Comparison of ENCODE assay signal across 8 cellular contexts in the genomic region with DNA sequence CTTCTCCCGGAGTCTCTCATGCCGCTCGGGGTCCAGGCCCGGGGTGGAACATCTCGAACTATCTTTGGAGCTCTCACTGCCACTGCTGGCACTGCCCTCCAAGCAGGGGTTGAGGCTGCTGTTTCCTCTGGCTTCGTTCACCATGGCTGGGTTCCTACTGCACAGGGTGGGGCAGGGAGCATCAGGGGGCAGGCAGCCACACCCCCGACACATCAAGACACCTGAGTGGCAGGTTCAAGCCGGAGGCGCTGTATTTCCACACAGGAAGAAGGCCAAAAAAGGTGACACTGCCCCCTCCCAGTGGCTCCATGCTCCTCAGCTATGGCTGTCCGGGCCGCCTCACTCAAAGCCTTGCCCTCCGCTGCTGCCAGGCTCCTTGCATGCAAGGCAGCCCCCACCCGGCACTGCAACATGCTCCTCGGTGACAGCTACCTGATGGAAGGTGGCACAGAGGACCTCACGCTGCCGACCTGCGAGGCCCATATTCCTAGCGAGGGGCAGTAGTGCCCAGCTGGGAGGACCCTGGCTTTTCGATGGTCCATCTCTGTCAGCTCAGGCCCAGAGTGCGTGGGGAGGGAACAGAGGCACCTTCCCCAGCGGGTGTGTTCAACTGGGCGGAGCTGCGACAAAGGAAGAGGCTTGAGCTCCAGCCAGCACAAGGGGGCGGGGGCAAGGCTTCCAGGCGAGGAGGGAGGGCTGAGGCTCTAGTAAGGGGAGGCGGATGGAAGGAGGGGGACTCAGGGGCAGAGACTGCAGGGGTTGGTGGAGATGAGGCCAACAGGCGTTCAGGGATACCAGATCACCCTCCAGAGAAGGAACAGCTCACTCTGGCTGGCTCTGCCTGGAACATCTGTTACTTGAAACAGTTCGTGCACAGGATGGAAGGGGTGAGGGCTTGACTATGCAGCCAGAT. TPM values are rescaled to one million over a fixed set of nuclear protein-coding genes. Genes with fewer than 3 reads are reported as not detected.
DNase-seq lines count a peak whose midpoint lies in the region; ATAC-seq, FAIRE-seq and TF ChIP-seq lines count a peak whose summit lies in the region.

No MANE protein-coding gene starts in this region.

- DNase-seq in GM12891 (ENCODE audit: insufficient read length, low spot score) (peak; percentile 70), MV-4-11 (lab: John Stamatoyannopoulos, UW) (peak; percentile 67), UCSD-AML1 (lab: John Stamatoyannopoulos, UW; ENCODE audit: unreplicated experiment) (peak; percentile 86), brain microvascular endothelial cell (peak; percentile 92), gastrocnemius medialis (peak; percentile 84 to 91), NCI-H1048 (lab: John Stamatoyannopoulos, UW) (no peak)

- H3K27ac ChIP-seq in brain microvascular endothelial cell: peak overlapping the region; percentile 15
- H3K27ac ChIP-seq in gastrocnemius medialis: peak overlapping the region; percentile 92 to 99 (median 96)

- no peaks in the 10 kb centered on the region for H3K9me3 ChIP-seq in iPS-15b (ENCODE audit: control insufficient read depth, insufficient read depth, low read length)
- H3K9me3 ChIP-seq in gastrocnemius medialis: no peaks in the 10 kb centered on the region

- H3K4me3 ChIP-seq in brain microvascular endothelial cell (ENCODE audit: low read depth, low read length): peak overlapping the region; percentile 70
- H3K4me3 ChIP-seq in iPS-15b (ENCODE audit: low read depth, low read length): peak overlapping the region; percentile 90
- peak overlapping the region; percentile 67 to 95 (median 78) for H3K4me3 ChIP-seq in gastrocnemius medialis

- peaks cover 15% of the 10 kb centered on the region for H3K4me1 ChIP-seq in iPS-15b (ENCODE audit: control insufficient read depth, insufficient read depth, low read length)
- peaks cover 54 to 55% of the 10 kb centered on the region in 2 donors for H3K4me1 ChIP-seq in gastrocnemius medialis

- ATAC-seq in gastrocnemius medialis (peak; percentile 31 to 36), GM18870 (IDR thresholded peaks at IDR 0.05; ENCODE audit: unreplicated experiment) (no peak)

- no peak for TF ChIP-seq POLR2A in GM12891 (IDR thresholded peaks at IDR 0.05; ENCODE audit: low read depth, low read length)
- TF ChIP-seq POLR2A in gastrocnemius medialis (IDR thresholded peaks at IDR 0.05): peak; percentile 74 to 80

- TF ChIP-seq CTCF in brain microvascular endothelial cell (IDR thresholded peaks at IDR 0.05; ENCODE audit: low read depth, low read length, missing control alignments): peak; percentile 0
- no peak for TF ChIP-seq CTCF in gastrocnemius medialis (IDR thresholded peaks at IDR 0.05 in 4 of 5, conservative IDR thresholded peaks at IDR 0.05 in 1 of 5)

- H3K36me3 ChIP-seq in brain microvascular endothelial cell (replicated peaks) (peaks cover 13% of the 10 kb centered on the region), iPS-15b (ENCODE audit: control insufficient read depth, insufficient read depth, low read length) (peaks cover 17% of the 10 kb centered on the region), gastrocnemius medialis (peaks cover 0 to 33% of the 10 kb centered on the region in 2 donors)

- in situ Hi-C loops in brain microvascular endothelial cell (cut with HindIII; ENCODE audit: low pct_ligation_motif_present, low sequenced_read_pairs): no loop called here
- in situ Hi-C loops in gastrocnemius medialis (cut with MboI; ENCODE audit: low sequenced_read_pairs in 4 of 4): no loop called here

- peak; percentile 87 for FAIRE-seq in GM12891 (lab: Jason Lieb, UNC)

- no peaks in the 10 kb centered on the region for H3K27me3 ChIP-seq in brain microvascular endothelial cell (replicated peaks)
- H3K27me3 ChIP-seq in iPS-15b (ENCODE audit: control insufficient read depth, insufficient read depth, low read length): no peaks in the 10 kb centered on the region
- no peaks in the 10 kb centered on the region for H3K27me3 ChIP-seq in gastrocnemius medialis

- intact Hi-C loops in gastrocnemius medialis (cut with DNase I; ENCODE audit: low total_unique reads): loop anchor here (1.0 to 5.0 kb wide), 2 partner anchors 11 to 79 kb away; no protein-coding TSS in a partner anchor

- H3K9ac ChIP-seq in iPS-15b (ENCODE audit: low read depth, low read length): no peak overlapping the region

TF ChIP-seq in GM12891, 5 proteins besides CTCF, POLR2A, EP300 and RAD21:
- TF ChIP-seq PAX5 (IDR thresholded peaks at IDR 0.05; ENCODE audit: insufficient read depth, low read length, severe bottlenecking) (no peak), TAF1 (IDR thresholded peaks at IDR 0.05; ENCODE audit: low read depth, low read length) (no peak), POU2F2 (IDR thresholded peaks at IDR 0.05; ENCODE audit: low read depth, low read length) (no peak)

RNA-seq across cellular contexts. Expression of gene MTHFR, which starts 2.5 kb away (rescaled TPM):
- polyA plus RNA-seq in GM12891 (2012; ENCODE audit: low read depth, missing spikeins): 7.0 TPM
- total RNA-seq in gastrocnemius medialis: 10 to 100 TPM; 10.2 to 24.7 (median 18.1) TPM

RNA-seq across cellular contexts. Expression of gene CLCN6, which starts 2.8 kb away (rescaled TPM):
- polyA plus RNA-seq in GM12891 (2012; ENCODE audit: low read depth, missing spikeins): 8.9 TPM
- 10 to 100 TPM in 1 of 4 donors, 1 to 10 TPM in 3; 7.1 to 11.9 (median 9.5) TPM for total RNA-seq in gastrocnemius medialis

RNA-seq across cellular contexts. Expression of gene C1orf167, which starts 41.2 kb away (rescaled TPM):
- 0.86 TPM for polyA plus RNA-seq in GM12891 (2012; ENCODE audit: low read depth, missing spikeins)
- 1 to 10 TPM in 1 of 4 donors, under 1 TPM in 1, not detected in 2; 1.00 to 1.4 TPM for total RNA-seq in gastrocnemius medialis

RNA-seq across cellular contexts. Expression of gene NPPA, which starts 44.4 kb away (rescaled TPM):
- 0.36 TPM for polyA plus RNA-seq in GM12891 (2012; ENCODE audit: low read depth, missing spikeins)
- total RNA-seq in gastrocnemius medialis: 1 to 10 TPM in 2 of 4 donors, under 1 TPM in 1, not detected in 1; 0.53 to 4.2 (median 1.9) TPM

RNA-seq across cellular contexts. Expression of gene NPPB, which starts 55.5 kb away (rescaled TPM):
- polyA plus RNA-seq in GM12891 (2012; ENCODE audit: low read depth, missing spikeins): not detected
- not detected for total RNA-seq in gastrocnemius medialis
